ENCODE assay signal across 18 cellular contexts in the genomic region with DNA sequence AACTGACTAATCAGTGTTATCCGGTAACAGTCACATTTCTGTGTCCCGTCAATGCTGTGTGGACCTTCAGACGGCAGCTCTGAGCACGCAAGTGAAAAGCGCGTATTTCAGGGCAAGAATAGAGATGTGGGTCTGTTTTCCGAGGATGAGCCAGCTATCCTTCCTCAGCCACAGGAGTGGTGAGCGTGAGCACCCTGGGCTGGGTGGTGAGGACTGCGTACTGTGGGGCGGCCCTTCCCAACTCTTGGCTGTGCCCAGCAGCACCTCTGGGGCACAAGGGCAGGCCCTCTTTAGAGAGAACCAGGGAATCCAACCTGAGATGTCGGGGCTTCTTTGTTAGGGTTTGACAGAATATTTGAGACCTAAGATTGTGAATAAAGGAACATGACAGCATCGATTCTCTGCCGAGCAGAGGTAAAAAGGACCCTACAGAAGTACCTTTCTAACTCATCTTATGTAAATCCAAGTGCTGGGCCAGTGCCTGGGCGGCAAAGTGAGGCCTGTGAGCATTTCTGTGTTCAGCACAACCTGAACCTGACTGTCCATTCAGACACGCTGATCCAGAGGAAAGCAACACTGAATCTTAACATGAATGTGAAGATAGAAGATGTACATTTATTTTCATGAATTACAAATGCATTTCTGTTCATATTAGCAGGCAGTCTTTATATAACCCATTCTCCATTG. TPM values are rescaled to one million over a fixed set of nuclear protein-coding genes. Genes with fewer than 3 reads are reported as not detected.
DNase-seq lines count a peak whose midpoint lies in the region; ATAC-seq and TF ChIP-seq lines count a peak whose summit lies in the region.
"Had no signal": no experiment of that assay in that cellular context is flagged by ENCODE, and none has a peak within 500 bp of the region (broad histone marks: within the 10 kb centered on the region; RNA-seq: fewer than 3 reads in every experiment).

No MANE protein-coding gene starts in this region.

- H3K4me3 Mint-ChIP-seq in CD8-positive, alpha-beta memory T cell: peak overlapping the region; percentile 42 to 90 (median 72)
- H3K4me3 Mint-ChIP-seq in HFFc6 (no peak overlapping the region), nephron progenitor cell (no peak overlapping the region)
- H3K4me3 Mint-ChIP-seq: activated CD4-positive, alpha-beta T cell treated with anti-CD3 and anti-CD28 coated beads for 36 hours; activated naive CD4-positive, alpha-beta T cell treated with anti-CD3 and anti-CD28 coated beads, Interleukin-2, amount 10 ng/mL, durations not matched to agents 7 days and 5 days had no signal

- H3K4me1 Mint-ChIP-seq in CD8-positive, alpha-beta memory T cell: peaks cover 90 to 96% (median 90%) of the 10 kb centered on the region in 3 donors
- H3K4me1 Mint-ChIP-seq in HFFc6 (ENCODE audit: low read depth) (peaks cover 14% of the 10 kb centered on the region), nephron progenitor cell (peaks cover 13% of the 10 kb centered on the region)

- DNase-seq in CD8-positive, alpha-beta memory T cell: no peak
- DNase-seq in HFFc6 (no peak), nephron progenitor cell (no peak), dermis blood vessel endothelial cell (no peak), NCI-H1417 (lab: John Stamatoyannopoulos, UW) (no peak), glomerular visceral epithelial cell (ENCODE audit: extremely low spot score) (no peak)
- DNase-seq: activated naive CD4-positive, alpha-beta T cell treated with anti-CD3 and anti-CD28 coated beads, Interleukin-2, amount 10 ng/mL, durations not matched to agents 7 days and 5 days; body of pancreas; DMS79 treated with DMSO at 0.1 percent for 48 hours; heart left ventricle; left ventricle myocardium superior; NCI-H1105 had no signal

- H3K36me3 Mint-ChIP-seq in CD8-positive, alpha-beta memory T cell: peaks cover 3 to 80% (median 15%) of the 10 kb centered on the region in 3 donors
- peaks cover 22% of the 10 kb centered on the region for H3K36me3 Mint-ChIP-seq in HFFc6 (ENCODE audit: low read depth)
- peaks cover 58% of the 10 kb centered on the region for H3K36me3 Mint-ChIP-seq in nephron progenitor cell (ENCODE audit: low read depth)

- CTCF ChIA-PET in CD8-positive, alpha-beta memory T cell (lab: Charles Lee): interaction anchor here (1.1 to 4.0 kb wide), 4 partner anchors 10 to 36 kb away, joined by 3 to 18 read pairs (median 6); a partner anchor contains a TSS

- no peaks in the 10 kb centered on the region for H3K9me3 Mint-ChIP-seq in CD8-positive, alpha-beta memory T cell
- H3K9me3 Mint-ChIP-seq in HFFc6 (no peaks in the 10 kb centered on the region), nephron progenitor cell (no peaks in the 10 kb centered on the region)
- H3K9me3 Mint-ChIP-seq: activated naive CD4-positive, alpha-beta T cell treated with anti-CD3 and anti-CD28 coated beads, Interleukin-2, amount 10 ng/mL, durations not matched to agents 7 days and 5 days had no signal

- H3K36me3 ChIP-seq in CD8-positive, alpha-beta memory T cell (ENCODE audit: insufficient read depth, low read length): peaks cover 32% of the 10 kb centered on the region

- H3K27me3 Mint-ChIP-seq in CD8-positive, alpha-beta memory T cell: no peaks in the 10 kb centered on the region
- no peaks in the 10 kb centered on the region; the same call in none of the 2 replicates for H3K27me3 Mint-ChIP-seq in HFFc6 (ENCODE audit: insufficient read depth)
- H3K27me3 Mint-ChIP-seq in nephron progenitor cell (ENCODE audit: low read depth, poor library complexity): no peaks in the 10 kb centered on the region
- H3K27me3 Mint-ChIP-seq: activated CD4-positive, alpha-beta T cell treated with anti-CD3 and anti-CD28 coated beads for 36 hours; activated naive CD4-positive, alpha-beta T cell treated with anti-CD3 and anti-CD28 coated beads, Interleukin-2, amount 10 ng/mL, durations not matched to agents 7 days and 5 days had no signal

- H3K27ac ChIP-seq in CD8-positive, alpha-beta memory T cell (ENCODE audit: low read depth, low read length): no peak overlapping the region
- peak overlapping the region; percentile 73 for H3K27ac ChIP-seq in angular gyrus (ENCODE audit: low read depth, low read length)
- H3K27ac ChIP-seq: body of pancreas, coronary artery, neutrophil had no signal

- no peak for ATAC-seq in HG02610 (IDR thresholded peaks at IDR 0.05; ENCODE audit: unreplicated experiment)
- ATAC-seq: body of pancreas, heart left ventricle had no signal

- POLR2A ChIA-PET in CD8-positive, alpha-beta memory T cell (lab: Charles Lee): interaction anchor here (0.5 to 2.5 kb wide), 4 partner anchors 11 to 105 kb away, joined by 3 to 14 read pairs (median 4); a partner anchor contains a TSS

- peak overlapping the region in 7 of 8 donors; percentile 74 to 96 (median 91) for H3K27ac Mint-ChIP-seq in CD8-positive, alpha-beta memory T cell
- 0 out of 2 replicates have a peak overlapping the region, but pooled peaks have one; percentile 10 for H3K27ac Mint-ChIP-seq in HFFc6
- H3K27ac Mint-ChIP-seq in nephron progenitor cell: peak overlapping the region; percentile 87
- H3K27ac Mint-ChIP-seq: activated naive CD4-positive, alpha-beta T cell treated with anti-CD3 and anti-CD28 coated beads, Interleukin-2, amount 10 ng/mL, durations not matched to agents 7 days and 5 days had no signal

- H3K4me3 ChIP-seq in CD8-positive, alpha-beta memory T cell (ENCODE audit: low read length): no peak overlapping the region
- H3K4me3 ChIP-seq: body of pancreas, coronary artery, heart left ventricle, smooth muscle cell had no signal

- H3K9me3 ChIP-seq in CD8-positive, alpha-beta memory T cell (ENCODE audit: low read length): no peaks in the 10 kb centered on the region
- H3K9me3 ChIP-seq: body of pancreas, heart left ventricle, neutrophil had no signal

- TF ChIP-seq CTCF in HFFc6 (IDR thresholded peaks at IDR 0.05) (no peak), nephron progenitor cell (IDR thresholded peaks at IDR 0.05) (no peak)

- peaks cover 62% of the 10 kb centered on the region for H3K4me1 ChIP-seq in CD8-positive, alpha-beta memory T cell (ENCODE audit: insufficient read depth, low read length)
- H3K4me1 ChIP-seq: body of pancreas had no signal

- H3K27me3 ChIP-seq in CD8-positive, alpha-beta memory T cell (ENCODE audit: insufficient read depth, low read length, poor library complexity, severe bottlenecking): no peaks in the 10 kb centered on the region
- H3K27me3 ChIP-seq: body of pancreas, heart left ventricle, neutrophil had no signal

RNA-seq across cellular contexts. Expression of a gene that starts 26.5 kb away (rescaled TPM):
- 1 to 10 TPM; 2.4 to 2.6 TPM for total RNA-seq in CD8-positive, alpha-beta memory T cell
- polyA plus RNA-seq in CD8-positive, alpha-beta memory T cell: 27.0 TPM
- total RNA-seq in HFFc6 (2021; fragmentation: NEBNext Ultra II Directional; extraction: Animal tissue kit (Norgen Biotek cat#: 25700)): under 1 TPM in 5 of 6 experiments, not detected in 1; 0.17 to 0.38 (median 0.20) TPM
- 5.1 and 7.8 TPM in 2 replicates for total RNA-seq in dermis blood vessel endothelial cell

Comparison
In these comparisons a context has a peak if more than half of its experiments do, and no peak if none do; other contexts are left out.
1. H3K27ac Mint-ChIP-seq: peak in every context shown above with its lines; median percentile 91 in CD8-positive, alpha-beta memory T cell; 87 in nephron progenitor cell; 10 in HFFc6.
2. H3K4me3 Mint-ChIP-seq: peak in CD8-positive, alpha-beta memory T cell (7 of 7); none in HFFc6 (single experiment) and nephron progenitor cell (single experiment).